Comparison of ENCODE assay signal across 32 cellular contexts in genomic region chr12:4330203-4330602, GRCh38. TPM values are rescaled to one million over a fixed set of nuclear protein-coding genes. Genes with fewer than 3 reads are reported as not detected.
"Had no signal": no experiment of that assay in that cellular context is flagged by ENCODE, and none has a peak within 500 bp of the region (broad histone marks: within the 10 kb centered on the region; RNA-seq: fewer than 3 reads in every experiment).

No MANE protein-coding gene starts in this region.

- H3K27ac Mint-ChIP-seq: activated CD4-positive, alpha-beta T cell treated with anti-CD3 and anti-CD28 coated beads for 36 hours; activated naive CD8-positive, alpha-beta T cell treated with anti-CD3 and anti-CD28 coated beads for 36 hours; activated T-cell treated with anti-CD3 and anti-CD28 coated beads, Interleukin-2, amount 50 U/mL, for 72 hours; T-helper 2 cell treated with Interferon-gamma antibody and Interleukin-4, amounts not matched to agents 5 μg/mL and 100 μg/mL, for 36 hours had no signal

- H3K4me1 ChIP-seq: adrenal gland, esophagus squamous epithelium, parathyroid adenoma, suprapubic skin, tibial artery, uterus had no signal

- H3K4me3 Mint-ChIP-seq: activated CD4-positive, alpha-beta T cell treated with anti-CD3 and anti-CD28 coated beads for 36 hours; activated naive CD8-positive, alpha-beta T cell treated with anti-CD3 and anti-CD28 coated beads for 36 hours; activated T-cell treated with anti-CD3 and anti-CD28 coated beads, Interleukin-2, amount 50 U/mL, for 72 hours; naive thymus-derived CD4-positive, alpha-beta T cell; T-helper 2 cell treated with Interferon-gamma antibody and Interleukin-4, amounts not matched to agents 5 μg/mL and 100 μg/mL, for 36 hours had no signal

- H3K27me3 ChIP-seq: adrenal gland, brain microvascular endothelial cell, esophagus squamous epithelium, heart right ventricle, right atrium auricular region, spleen, suprapubic skin, tibial artery, uterus had no signal

- H3K9me3 Mint-ChIP-seq: activated naive CD8-positive, alpha-beta T cell treated with anti-CD3 and anti-CD28 coated beads for 36 hours; activated T-cell treated with anti-CD3 and anti-CD28 coated beads, Interleukin-2, amount 50 U/mL, for 72 hours; naive thymus-derived CD4-positive, alpha-beta T cell; T-helper 2 cell treated with Interferon-gamma antibody and Interleukin-4, amounts not matched to agents 5 μg/mL and 100 μg/mL, for 36 hours had no signal

- H3K27ac ChIP-seq: adrenal gland, brain microvascular endothelial cell, epithelial cell of prostate, esophagus squamous epithelium, heart right ventricle, parathyroid adenoma, psoas muscle, right atrium auricular region, spleen, suprapubic skin, tibial artery, uterus had no signal

- H3K9me3 ChIP-seq: adrenal gland, esophagus squamous epithelium, heart right ventricle, psoas muscle, right atrium auricular region, spleen, suprapubic skin, tibial artery, uterus had no signal

- DNase-seq: activated CD4-positive, alpha-beta T cell treated with anti-CD3 and anti-CD28 coated beads for 36 hours; activated CD4-positive, CD25-positive, alpha-beta regulatory T cell; activated effector memory CD4-positive, alpha-beta T cell treated with Interleukin-2 at 50 U/mL for 16 hours; activated naive CD4-positive, alpha-beta T cell treated with Interleukin-2 at 50 U/mL for 16 hours; activated naive CD8-positive, alpha-beta T cell treated with anti-CD3 and anti-CD28 coated beads for 36 hours; activated T-cell treated with anti-CD3 and anti-CD28 coated beads for 4 hours; activated T-cell treated with anti-CD3 and anti-CD28 coated beads, Interleukin-2, amount 50 U/mL, for 72 hours; adrenal gland; aorta; brain microvascular endothelial cell; caudate nucleus; esophagus squamous epithelium; foreskin melanocyte; heart right ventricle; kidney glomerular epithelial cell; left ventricle myocardium superior; mammary epithelial cell; midbrain; naive thymus-derived CD4-positive, alpha-beta T cell; psoas muscle; spleen; stimulated activated naive CD4-positive, alpha-beta T cell; T-helper 1 cell; tibial artery; uterus had no signal

- H2AFZ ChIP-seq: parathyroid adenoma had no signal

- H3K9ac ChIP-seq: parathyroid adenoma had no signal

- H3K4me1 Mint-ChIP-seq: activated CD4-positive, alpha-beta T cell treated with anti-CD3 and anti-CD28 coated beads for 36 hours had no signal

- H3K27me3 Mint-ChIP-seq: activated CD4-positive, alpha-beta T cell treated with anti-CD3 and anti-CD28 coated beads for 36 hours; activated naive CD8-positive, alpha-beta T cell treated with anti-CD3 and anti-CD28 coated beads for 36 hours; naive thymus-derived CD4-positive, alpha-beta T cell had no signal

- ATAC-seq: activated CD4-positive, alpha-beta T cell treated with anti-CD3 and anti-CD28 coated beads for 36 hours; activated T-cell treated with anti-CD3 and anti-CD28 coated beads, Interleukin-2, amount 50 U/mL, for 72 hours; heart right ventricle; left ventricle myocardium superior; naive thymus-derived CD4-positive, alpha-beta T cell; psoas muscle had no signal

- H3K36me3 ChIP-seq: adrenal gland, suprapubic skin, uterus had no signal

- H3K4me3 ChIP-seq: adrenal gland, esophagus squamous epithelium, heart right ventricle, psoas muscle, right atrium auricular region, spleen, suprapubic skin, tibial artery, uterus had no signal

RNA-seq across cellular contexts. Expression of gene FGF23, which starts 49.3 kb away (rescaled TPM):
- total RNA-seq: activated CD4-positive, alpha-beta T cell treated with anti-CD3 and anti-CD28 coated beads for 36 hours; activated naive CD8-positive, alpha-beta T cell treated with anti-CD3 and anti-CD28 coated beads for 36 hours; activated T-cell treated with anti-CD3 and anti-CD28 coated beads, Interleukin-2, amount 50 U/mL, for 72 hours; aorta; chondrocyte; esophagus squamous epithelium; glomerular endothelial cell; left ventricle myocardium superior; mammary epithelial cell; naive thymus-derived CD4-positive, alpha-beta T cell; psoas muscle; spleen; suprapubic skin; uterus had no signal
